9 cellular contexts compared by ENCODE assay signal in genomic region chr6:144219056-144219685, GRCh38.
DNase-seq lines count a peak whose midpoint lies in the region; ATAC-seq and TF ChIP-seq lines count a peak whose summit lies in the region.
"Had no signal": no experiment of that assay in that cellular context is flagged by ENCODE, and none has a peak within 500 bp of the region (broad histone marks: within the 10 kb centered on the region; RNA-seq: fewer than 3 reads in every experiment).

No MANE protein-coding gene starts in this region.

- peaks cover 2 to 3% of the 10 kb centered on the region in 2 donors for H3K36me3 Mint-ChIP-seq in activated T-cell treated with anti-CD3 and anti-CD28 coated beads, Interleukin-2, amount 50 U/mL, for 72 hours (ENCODE audit: insufficient read depth in 2 of 2)

- no peak for TF ChIP-seq EP300 in esophagus muscularis mucosa (IDR thresholded peaks at IDR 0.05)

- H3K9me2 ChIP-seq in PC-3 (replicated peaks; ENCODE audit: low read length) = no peaks in the 10 kb centered on the region

- intact Hi-C loops in PC-3 (cut with micrococcal nuclease) (loop anchor here (1.0 to 5.0 kb wide), 3 partner anchors 48 to 228 kb away; no protein-coding TSS in a partner anchor), esophagus muscularis mucosa (cut with DNase I) (loop anchor here (2.0 to 5.0 kb wide), 2 partner anchors 72 to 260 kb away; no protein-coding TSS in a partner anchor), prostate gland (cut with DNase I) (loop anchor here (5.0 to 10.0 kb wide), 4 partner anchors 68 to 374 kb away; partner anchors contain the start of genes LTV1, SF3B5 and UTRN)

- no peaks in the 10 kb centered on the region for H4K20me1 ChIP-seq in PC-3 (ENCODE audit: low read length)

- H3K9ac ChIP-seq in PC-3 (ENCODE audit: low read length) = no peak overlapping the region

- DNase-seq in COR-L47 (lab: John Stamatoyannopoulos, UW) (peak; percentile 4), H7 (peak; percentile 42), PC-3 (peak; percentile 61), esophagus muscularis mucosa (ENCODE audit: extremely low spot score) (no peak), prostate gland (ENCODE audit: low spot score) (no peak)
- no peak for DNase-seq in activated T-cell treated with anti-CD3 and anti-CD28 coated beads, Interleukin-2, amount 50 U/mL, for 72 hours

- H3K4me3 ChIP-seq in H7 (ENCODE audit: insufficient read depth, low read depth, low read length) (no peak overlapping the region), PC-3 (ENCODE audit: low read length) (no peak overlapping the region), esophagus muscularis mucosa (no peak overlapping the region), prostate gland (no peak overlapping the region)
- H3K4me3 ChIP-seq: SJSA1 had no signal

- H2AFZ ChIP-seq in PC-3 (ENCODE audit: low read length) = no peak overlapping the region

- no peaks in the 10 kb centered on the region; the same call in 1 of the 2 replicates for H3K27me3 ChIP-seq in H7 (ENCODE audit: control insufficient read depth, insufficient read depth, low read length)
- H3K27me3 ChIP-seq in PC-3 (ENCODE audit: low read length) = no peaks in the 10 kb centered on the region
- no peaks in the 10 kb centered on the region for H3K27me3 ChIP-seq in esophagus muscularis mucosa
- H3K27me3 ChIP-seq in prostate gland (replicated peaks; ENCODE audit: insufficient read depth) = no peaks in the 10 kb centered on the region
- H3K27me3 ChIP-seq: SJSA1 had no signal

- H3K9me3 ChIP-seq in PC-3 (ENCODE audit: low read length) = no peaks in the 10 kb centered on the region
- H3K9me3 ChIP-seq in esophagus muscularis mucosa = no peaks in the 10 kb centered on the region
- H3K9me3 ChIP-seq in prostate gland = no peaks in the 10 kb centered on the region
- H3K9me3 ChIP-seq: SJSA1 had no signal

- no peaks in the 10 kb centered on the region for H3K27me3 Mint-ChIP-seq in activated T-cell treated with anti-CD3 and anti-CD28 coated beads, Interleukin-2, amount 50 U/mL, for 72 hours (ENCODE audit: low read depth)

- CTCF ChIA-PET in PC-3 (lab: Charles Lee) = interaction anchor here (0.7 kb wide), 1 partner anchor 17 kb away, joined by 3 read pairs; no protein-coding TSS in a partner anchor

- no peaks in the 10 kb centered on the region for H3F3A ChIP-seq in PC-3 (ENCODE audit: low read length, unreplicated experiment)

- WGBS in esophagus muscularis mucosa = 65% methylated on average over 3 of the region's 3 CpGs
- 72% methylated on average over 3 of the region's 3 CpGs for WGBS in prostate gland

- BruUV-seq in PC-3 (replicated peaks; lab: Mats Ljungman, UMichigan) = no TSS peak

- H3K27ac Mint-ChIP-seq in activated T-cell treated with anti-CD3 and anti-CD28 coated beads, Interleukin-2, amount 50 U/mL, for 72 hours = no peak overlapping the region

- no peak overlapping the region for H3K27ac ChIP-seq in PC-3 (ENCODE audit: low read length)
- no peak overlapping the region for H3K27ac ChIP-seq in esophagus muscularis mucosa (replicated peaks in 1 of 4)
- no peak overlapping the region for H3K27ac ChIP-seq in prostate gland
- H3K27ac ChIP-seq: SJSA1 had no signal

- TF ChIP-seq POLR2A in esophagus muscularis mucosa (IDR thresholded peaks at IDR 0.05; ENCODE audit: low read depth) (no peak), prostate gland (IDR thresholded peaks at IDR 0.05) (no peak)

- H3K9me3 Mint-ChIP-seq in activated T-cell treated with anti-CD3 and anti-CD28 coated beads, Interleukin-2, amount 50 U/mL, for 72 hours = no peaks in the 10 kb centered on the region

- H3K79me2 ChIP-seq in PC-3 (ENCODE audit: low read length) = no peaks in the 10 kb centered on the region

- peaks cover 41% of the 10 kb centered on the region for H3K4me1 Mint-ChIP-seq in activated T-cell treated with anti-CD3 and anti-CD28 coated beads, Interleukin-2, amount 50 U/mL, for 72 hours (ENCODE audit: low read depth)

- no peak overlapping the region for H3K4me3 Mint-ChIP-seq in activated T-cell treated with anti-CD3 and anti-CD28 coated beads, Interleukin-2, amount 50 U/mL, for 72 hours

- H3K4me1 ChIP-seq in PC-3 (ENCODE audit: insufficient read depth, low read length) = peaks cover 15% of the 10 kb centered on the region
- peaks cover 18 to 26% (median 23%) of the 10 kb centered on the region in 4 donors for H3K4me1 ChIP-seq in esophagus muscularis mucosa
- H3K4me1 ChIP-seq in prostate gland (replicated peaks) = peaks cover 6% of the 10 kb centered on the region

- POLR2A ChIA-PET in PC-3 (lab: Charles Lee; ENCODE audit: unreplicated experiment) = no interaction called here

- H3K36me3 ChIP-seq in H7 (replicated peaks; ENCODE audit: control insufficient read depth, insufficient read depth, low read length) (no peaks in the 10 kb centered on the region), PC-3 (ENCODE audit: low read depth, low read length) (no peaks in the 10 kb centered on the region), esophagus muscularis mucosa (no peaks in the 10 kb centered on the region), prostate gland (no peaks in the 10 kb centered on the region)
- H3K36me3 ChIP-seq: SJSA1 had no signal

- H3K4me2 ChIP-seq in PC-3 (ENCODE audit: low read length) = no peak overlapping the region

- TF ChIP-seq CTCF in PC-3 (conservative IDR thresholded peaks at IDR 0.05; ENCODE audit: low read depth, low read length) (peak; percentile 69), esophagus muscularis mucosa (IDR thresholded peaks at IDR 0.05) (peak; percentile 50 to 61 (median 59)), prostate gland (IDR thresholded peaks at IDR 0.05) (peak in 3 of 4 experiments; percentile 37 to 62 (median 56))

- ATAC-seq in PC-3 (no peak), HG03571 (IDR thresholded peaks at IDR 0.05; ENCODE audit: unreplicated experiment) (no peak), GM18858 (IDR thresholded peaks at IDR 0.05; ENCODE audit: unreplicated experiment) (no peak)
- ATAC-seq in activated T-cell treated with anti-CD3 and anti-CD28 coated beads, Interleukin-2, amount 50 U/mL, for 72 hours (replicated peaks in 1 of 2) = no peak

Comparison
In these comparisons a context has a peak if more than half of its experiments do, and no peak if none do; other contexts are left out.
1. DNase-seq: peak in COR-L47 (single experiment), H7 (single experiment) and PC-3 (single experiment); none in esophagus muscularis mucosa (single experiment), prostate gland (single experiment) and activated T-cell treated with anti-CD3 and anti-CD28 coated beads, Interleukin-2, amount 50 U/mL, for 72 hours (0 of 2).
2. Peak in every context shown above with its lines, with median percentiles within 50 percentile points of each other: CTCF ChIP-seq.